ENCODE assay signal across 2 cellular contexts in genomic region chr20:31602430-31602778, GRCh38.
TF ChIP-seq lines count a peak whose summit lies in the region.

No MANE protein-coding gene starts in this region.

TF ChIP-seq in IMR-90, 13 proteins besides CTCF, POLR2A, EP300 and RAD21 (continued from another document):
- TF ChIP-seq ELK1 (IDR thresholded peaks at IDR 0.05; ENCODE audit: borderline replicate concordance, low read depth, low read length) (no peak), FOS (IDR thresholded peaks at IDR 0.05; ENCODE audit: low read depth, low read length) (no peak), RFX5 (IDR thresholded peaks at IDR 0.05; ENCODE audit: low read depth, low read length) (no peak), MAFK (IDR thresholded peaks at IDR 0.05; ENCODE audit: low read depth, low read length) (no peak), MAZ (IDR thresholded peaks at IDR 0.05; ENCODE audit: borderline replicate concordance, low read depth, low read length) (no peak), CEBPB (IDR thresholded peaks at IDR 0.05; ENCODE audit: low read depth, low read length) (no peak), NFE2L2 (IDR thresholded peaks at IDR 0.05; ENCODE audit: low read depth, low read length) (no peak), RCOR1 (IDR thresholded peaks at IDR 0.05; ENCODE audit: insufficient replicate concordance, low read length) (no peak), USF2 (IDR thresholded peaks at IDR 0.05; ENCODE audit: low read depth, low read length) (no peak), MXI1 (IDR thresholded peaks at IDR 0.05; ENCODE audit: borderline replicate concordance, low read depth, low read length) (no peak), CHD1 (IDR thresholded peaks at IDR 0.05; ENCODE audit: low read depth, low read length) (no peak), BHLHE40 (IDR thresholded peaks at IDR 0.05; ENCODE audit: low read depth, low read length) (no peak)

TF ChIP-seq in HEK293T, 16 proteins besides CTCF, POLR2A, EP300 and RAD21 (continued from another document):
- TF ChIP-seq FOXM1 (IDR thresholded peaks at IDR 0.05; ENCODE audit: borderline replicate concordance) (no peak), ZNF384 (IDR thresholded peaks at IDR 0.05) (no peak), FOXA1 (IDR thresholded peaks at IDR 0.05) (no peak), LEF1 (IDR thresholded peaks at IDR 0.05; ENCODE audit: borderline replicate concordance) (no peak), ELF4 (IDR thresholded peaks at IDR 0.05) (no peak), BHLHE40 (IDR thresholded peaks at IDR 0.05; ENCODE audit: borderline replicate concordance) (no peak), NFRKB (IDR thresholded peaks at IDR 0.05) (no peak)
